In the genomic region with DNA sequence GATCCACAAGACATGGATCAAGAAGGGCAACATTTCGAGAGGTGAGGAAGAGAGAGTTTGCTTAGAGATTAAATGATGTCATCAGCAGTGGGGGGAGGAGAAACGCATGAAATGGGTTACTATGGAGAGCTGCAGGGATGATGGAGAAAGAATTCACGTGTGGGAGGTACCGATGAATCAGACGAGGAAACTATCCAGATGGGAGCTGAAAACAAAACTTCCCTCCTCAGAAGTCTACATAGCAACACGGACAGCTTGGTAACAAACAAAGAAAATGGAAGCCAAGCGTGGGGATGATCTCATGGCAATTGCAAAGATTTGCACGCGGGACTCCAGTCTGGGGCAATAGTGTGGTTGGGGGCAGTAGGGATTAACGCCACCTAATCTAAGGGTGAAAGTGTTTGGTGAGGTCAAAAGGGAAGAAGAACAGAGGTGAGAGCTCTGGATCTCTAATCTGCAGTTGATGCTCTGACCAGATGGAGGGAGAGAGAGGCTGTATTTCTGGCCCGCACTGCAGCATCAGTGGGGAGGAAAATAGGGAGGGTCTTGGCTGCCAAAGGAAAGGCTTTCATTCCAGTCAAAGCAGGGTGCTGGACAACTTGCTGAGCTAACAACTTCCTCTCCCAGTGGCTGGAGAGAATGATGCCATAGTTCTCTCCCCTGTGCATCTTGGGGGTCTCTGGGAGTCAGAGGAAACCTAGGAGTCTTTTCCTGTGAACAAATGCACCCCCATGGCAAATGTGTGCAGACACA, we compare ENCODE assay signal across 1 cellular context.
TF ChIP-seq lines count a peak whose summit lies in the region.

No MANE protein-coding gene starts in this region.

TF ChIP-seq in HepG2, 621 proteins besides CTCF, POLR2A, EP300 and RAD21:
- TF ChIP-seq, protein P1, sequence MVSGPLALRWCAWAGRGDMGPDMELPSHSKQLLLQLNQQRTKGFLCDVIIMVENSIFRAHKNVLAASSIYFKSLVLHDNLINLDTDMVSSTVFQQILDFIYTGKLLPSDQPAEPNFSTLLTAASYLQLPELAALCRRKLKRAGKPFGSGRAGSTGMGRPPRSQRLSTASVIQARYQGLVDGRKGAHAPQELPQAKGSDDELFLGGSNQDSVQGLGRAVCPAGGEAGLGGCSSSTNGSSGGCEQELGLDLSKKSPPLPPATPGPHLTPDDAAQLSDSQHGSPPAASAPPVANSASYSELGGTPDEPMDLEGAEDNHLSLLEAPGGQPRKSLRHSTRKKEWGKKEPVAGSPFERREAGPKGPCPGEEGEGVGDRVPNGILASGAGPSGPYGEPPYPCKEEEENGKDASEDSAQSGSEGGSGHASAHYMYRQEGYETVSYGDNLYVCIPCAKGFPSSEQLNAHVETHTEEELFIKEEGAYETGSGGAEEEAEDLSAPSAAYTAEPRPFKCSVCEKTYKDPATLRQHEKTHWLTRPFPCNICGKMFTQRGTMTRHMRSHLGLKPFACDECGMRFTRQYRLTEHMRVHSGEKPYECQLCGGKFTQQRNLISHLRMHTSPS (CRISPR knock-in tag; IDR thresholded peaks at IDR 0.05; ENCODE audit: low read depth): no peak
- TF ChIP-seq CC2D1A (CRISPR knock-in tag; IDR thresholded peaks at IDR 0.05) (no peak), ATF7 (IDR thresholded peaks at IDR 0.05) (peak; percentile 84), ATF7 (CRISPR knock-in tag; IDR thresholded peaks at IDR 0.05) (no peak), ZSCAN31 (CRISPR knock-in tag; IDR thresholded peaks at IDR 0.05; ENCODE audit: low read depth) (no peak)
- TF ChIP-seq, protein P2, sequence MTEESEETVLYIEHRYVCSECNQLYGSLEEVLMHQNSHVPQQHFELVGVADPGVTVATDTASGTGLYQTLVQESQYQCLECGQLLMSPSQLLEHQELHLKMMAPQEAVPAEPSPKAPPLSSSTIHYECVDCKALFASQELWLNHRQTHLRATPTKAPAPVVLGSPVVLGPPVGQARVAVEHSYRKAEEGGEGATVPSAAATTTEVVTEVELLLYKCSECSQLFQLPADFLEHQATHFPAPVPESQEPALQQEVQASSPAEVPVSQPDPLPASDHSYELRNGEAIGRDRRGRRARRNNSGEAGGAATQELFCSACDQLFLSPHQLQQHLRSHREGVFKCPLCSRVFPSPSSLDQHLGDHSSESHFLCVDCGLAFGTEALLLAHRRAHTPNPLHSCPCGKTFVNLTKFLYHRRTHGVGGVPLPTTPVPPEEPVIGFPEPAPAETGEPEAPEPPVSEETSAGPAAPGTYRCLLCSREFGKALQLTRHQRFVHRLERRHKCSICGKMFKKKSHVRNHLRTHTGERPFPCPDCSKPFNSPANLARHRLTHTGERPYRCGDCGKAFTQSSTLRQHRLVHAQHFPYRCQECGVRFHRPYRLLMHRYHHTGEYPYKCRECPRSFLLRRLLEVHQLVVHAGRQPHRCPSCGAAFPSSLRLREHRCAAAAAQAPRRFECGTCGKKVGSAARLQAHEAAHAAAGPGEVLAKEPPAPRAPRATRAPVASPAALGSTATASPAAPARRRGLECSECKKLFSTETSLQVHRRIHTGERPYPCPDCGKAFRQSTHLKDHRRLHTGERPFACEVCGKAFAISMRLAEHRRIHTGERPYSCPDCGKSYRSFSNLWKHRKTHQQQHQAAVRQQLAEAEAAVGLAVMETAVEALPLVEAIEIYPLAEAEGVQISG (CRISPR knock-in tag; IDR thresholded peaks at IDR 0.05): no peak
- TF ChIP-seq, protein P3, sequence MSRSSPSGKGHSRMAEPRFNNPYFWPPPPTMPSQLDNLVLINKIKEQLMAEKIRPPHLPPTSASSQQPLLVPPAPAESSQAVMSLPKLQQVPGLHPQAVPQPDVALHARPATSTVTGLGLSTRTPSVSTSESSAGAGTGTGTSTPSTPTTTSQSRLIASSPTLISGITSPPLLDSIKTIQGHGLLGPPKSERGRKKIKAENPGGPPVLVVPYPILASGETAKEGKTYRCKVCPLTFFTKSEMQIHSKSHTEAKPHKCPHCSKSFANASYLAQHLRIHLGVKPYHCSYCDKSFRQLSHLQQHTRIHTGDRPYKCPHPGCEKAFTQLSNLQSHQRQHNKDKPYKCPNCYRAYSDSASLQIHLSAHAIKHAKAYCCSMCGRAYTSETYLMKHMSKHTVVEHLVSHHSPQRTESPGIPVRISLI (CRISPR knock-in tag; IDR thresholded peaks at IDR 0.05; ENCODE audit: borderline replicate concordance): no peak
TF ChIP-seq in HepG2: peak in this region for 1.
